Comparison of ENCODE assay signal across 7 cellular contexts in genomic region chr2:113503094-113504042, GRCh38. TPM values are rescaled to one million over a fixed set of nuclear protein-coding genes. Genes with fewer than 3 reads are reported as not detected.
A peak's percentile ranks its signal among the peaks of the same experiment; 100 is the strongest.
DNase-seq lines count a peak whose midpoint lies in the region; ATAC-seq and TF ChIP-seq lines count a peak whose summit lies in the region.
"Not testable (repeated sequence)": the region's sequence is repeated elsewhere in the genome, so short reads cannot be mapped to it uniquely, and the experiment has no call there.

No MANE protein-coding gene starts in this region.

- peaks cover 41% of the 10 kb centered on the region for H3K27me3 Mint-ChIP-seq in activated T-helper 2 cell treated with anti-CD3 and anti-CD28 coated beads, Interferon-gamma antibody, Interleukin-2, Interleukin-4, amounts not matched to agents 10 μg/mL and 5 μg/mL and 100 μg/mL, durations not matched to agents 14 hours and 24 hours and 36 hours (ENCODE audit: low read depth)
- not testable (repeated sequence) for H3K27me3 Mint-ChIP-seq in endothelial cell (ENCODE audit: unreplicated experiment)

- not testable (repeated sequence) for H3K9me3 ChIP-seq in Peyer's patch, psoas muscle

- not testable (repeated sequence) for H3K36me3 Mint-ChIP-seq in activated T-helper 2 cell treated with anti-CD3 and anti-CD28 coated beads, Interferon-gamma antibody, Interleukin-2, Interleukin-4, amounts not matched to agents 10 μg/mL and 5 μg/mL and 100 μg/mL, durations not matched to agents 14 hours and 24 hours and 36 hours (ENCODE audit: low read depth); endothelial cell (ENCODE audit: low read depth, unreplicated experiment)

- H3K27me3 ChIP-seq in Peyer's patch (peaks cover 0 to 35% of the 10 kb centered on the region in 2 donors), psoas muscle (ENCODE audit: insufficient read depth in 3 of 3, low read length in 2 of 3) (peaks cover 0 to 41% (median 18%) of the 10 kb centered on the region in 3 donors)

- H3K27ac ChIP-seq in Peyer's patch, psoas muscle: not testable (repeated sequence)

- peak overlapping the region; percentile 79 for H3K4me3 Mint-ChIP-seq in activated T-helper 2 cell treated with anti-CD3 and anti-CD28 coated beads, Interferon-gamma antibody, Interleukin-2, Interleukin-4, amounts not matched to agents 10 μg/mL and 5 μg/mL and 100 μg/mL, durations not matched to agents 14 hours and 24 hours and 36 hours (ENCODE audit: low read depth)
- H3K4me3 Mint-ChIP-seq in endothelial cell (ENCODE audit: unreplicated experiment): not testable (repeated sequence)

- H3K4me3 ChIP-seq in Peyer's patch (peak overlapping the region in 2 of 4 donors; percentile 52 to 54), psoas muscle (peak overlapping the region; percentile 67)

- 1% methylated on average over 76 to 115 of the region's 116 CpGs; no CpG with 5 or more reads in 1 of the 3 donors for WGBS in psoas muscle, 3 donors

- peak in 2 of 3 donors; percentile 52 to 53 for DNase-seq in Peyer's patch
- DNase-seq in activated T-helper 2 cell treated with anti-CD3 and anti-CD28 coated beads, Interferon-gamma antibody, Interleukin-2, Interleukin-4, amounts not matched to agents 10 μg/mL and 5 μg/mL and 100 μg/mL, durations not matched to agents 14 hours and 24 hours and 36 hours (ENCODE audit: low spot score): peak; percentile 28
- peak; percentile 21 for DNase-seq in endothelial cell (ENCODE audit: low spot score)
- DNase-seq in kidney tubule cell (ENCODE audit: low spot score): peak; percentile 21
- peak; percentile 25 to 60 for DNase-seq in psoas muscle

- not testable (repeated sequence) for TF ChIP-seq CTCF in Peyer's patch (IDR thresholded peaks at IDR 0.05); endothelial cell (IDR thresholded peaks at IDR 0.05; ENCODE audit: unreplicated experiment); psoas muscle (IDR thresholded peaks at IDR 0.05)

- intact Hi-C loops in activated T-helper 2 cell treated with anti-CD3 and anti-CD28 coated beads, Interferon-gamma antibody, Interleukin-2, Interleukin-4, amounts not matched to agents 10 μg/mL and 5 μg/mL and 100 μg/mL, durations not matched to agents 14 hours and 24 hours and 36 hours (cut with micrococcal nuclease): loop anchor here (10.0 kb wide), 1 partner anchor 229 kb away; the partner anchor contains the start of gene PAX8
- intact Hi-C loops in psoas muscle (cut with DNase I): not testable (repeated sequence)

- H3K4me1 Mint-ChIP-seq in activated T-helper 2 cell treated with anti-CD3 and anti-CD28 coated beads, Interferon-gamma antibody, Interleukin-2, Interleukin-4, amounts not matched to agents 10 μg/mL and 5 μg/mL and 100 μg/mL, durations not matched to agents 14 hours and 24 hours and 36 hours (ENCODE audit: low read depth): peaks cover 15% of the 10 kb centered on the region
- not testable (repeated sequence) for H3K4me1 Mint-ChIP-seq in endothelial cell (ENCODE audit: unreplicated experiment)

- peak; percentile 76 for ATAC-seq in GM18511 (IDR thresholded peaks at IDR 0.05; ENCODE audit: unreplicated experiment)
- peak; percentile 79 for ATAC-seq in HG02678 (IDR thresholded peaks at IDR 0.05; ENCODE audit: unreplicated experiment)
- ATAC-seq in psoas muscle: peak; percentile 59 to 81 (median 74)

- H3K9me3 Mint-ChIP-seq in activated T-helper 2 cell treated with anti-CD3 and anti-CD28 coated beads, Interferon-gamma antibody, Interleukin-2, Interleukin-4, amounts not matched to agents 10 μg/mL and 5 μg/mL and 100 μg/mL, durations not matched to agents 14 hours and 24 hours and 36 hours; endothelial cell (ENCODE audit: unreplicated experiment): not testable (repeated sequence)

- peaks cover 0 to 20% (median 0%) of the 10 kb centered on the region in 4 donors for H3K4me1 ChIP-seq in Peyer's patch
- H3K4me1 ChIP-seq in psoas muscle: not testable (repeated sequence)

- not testable (repeated sequence) for TF ChIP-seq POLR2A in Peyer's patch (IDR thresholded peaks at IDR 0.05)

- peak overlapping the region; percentile 52 for H3K27ac Mint-ChIP-seq in activated T-helper 2 cell treated with anti-CD3 and anti-CD28 coated beads, Interferon-gamma antibody, Interleukin-2, Interleukin-4, amounts not matched to agents 10 μg/mL and 5 μg/mL and 100 μg/mL, durations not matched to agents 14 hours and 24 hours and 36 hours
- not testable (repeated sequence) for H3K27ac Mint-ChIP-seq in endothelial cell (ENCODE audit: unreplicated experiment)

- H3K36me3 ChIP-seq in Peyer's patch; psoas muscle (ENCODE audit: insufficient read depth in 1 of 2, low read depth in 1 of 2): not testable (repeated sequence)

RNA-seq across cellular contexts. Expression of gene FOXD4L1, which starts 4.9 kb away (rescaled TPM):
- total RNA-seq in Peyer's patch: under 1 TPM in 1 of 4 donors, not detected in 3; 0.40 TPM
- 0.14 and 0.30 TPM in 2 replicates for total RNA-seq in activated T-helper 2 cell treated with anti-CD3 and anti-CD28 coated beads, Interferon-gamma antibody, Interleukin-2, Interleukin-4, amounts not matched to agents 10 μg/mL and 5 μg/mL and 100 μg/mL, durations not matched to agents 14 hours and 24 hours and 36 hours
- not detected for total RNA-seq in endothelial cell (ENCODE audit: unreplicated experiment)
- total RNA-seq in psoas muscle: under 1 TPM in 3 of 4 donors, not detected in 1; 0.15 to 0.21 (median 0.18) TPM
- under 1 TPM; 0.14 to 0.19 (median 0.15) TPM for polyA plus RNA-seq in psoas muscle
